9 cellular contexts compared by ENCODE assay signal in genomic region chr21:33025471-33026298, GRCh38. TPM values are rescaled to one million over a fixed set of nuclear protein-coding genes. Genes with fewer than 3 reads are reported as not detected.
DNase-seq lines count a peak whose midpoint lies in the region; ATAC-seq and TF ChIP-seq lines count a peak whose summit lies in the region.
"Had no signal": no experiment of that assay in that cellular context is flagged by ENCODE, and none has a peak within 500 bp of the region (broad histone marks: within the 10 kb centered on the region; RNA-seq: fewer than 3 reads in every experiment).

Gene OLIG2, plus strand, starts transcription at chr21:33025935. Its CDS starts 928 bp downstream, at chr21:33026863.

- no peak within 1 kb of the TSS for H3K27ac ChIP-seq in breast epithelium

- peaks cover 0 to 5% of the 10 kb centered on the region in 2 donors for H3K4me1 ChIP-seq in breast epithelium

- TF ChIP-seq CTCF in NB4 (IDR thresholded peaks at IDR 0.05; ENCODE audit: low read depth, low read length) (no peak), nephron (IDR thresholded peaks at IDR 0.05; ENCODE audit: unreplicated experiment in 3 of 3) (no peak), breast epithelium (IDR thresholded peaks at IDR 0.05) (no peak)

- H3K4me1 Mint-ChIP-seq in nephron = peaks cover 24% of the 10 kb centered on the region

- peak; percentile 98 for DNase-seq in DMS 273 (lab: John Stamatoyannopoulos, UW; ENCODE audit: unreplicated experiment)
- peak; percentile 98 for DNase-seq in NB4 (ENCODE audit: low read depth)
- DNase-seq in anterior cingulate cortex (lab: John Stamatoyannopoulos, UW) = peak; percentile 22 to 98 (median 90)
- no peak for DNase-seq in breast epithelium (ENCODE audit: low spot score in 2 of 2)
- no peak for DNase-seq in HPDE6-E6E7 (ENCODE audit: extremely low spot score)
- DNase-seq: left ventricle myocardium superior had no signal

- no peak within 1 kb of the TSS for H3K27ac Mint-ChIP-seq in nephron

- H3K27me3 Mint-ChIP-seq in nephron (ENCODE audit: low read depth) = peaks cover 95% of the 10 kb centered on the region

- TF ChIP-seq POLR2A in NB4 (IDR thresholded peaks at IDR 0.05; ENCODE audit: extremely low read depth, insufficient read length) (peak; percentile 64), breast epithelium (IDR thresholded peaks at IDR 0.05) (no peak)

- intact Hi-C loops in breast epithelium (cut with DNase I; ENCODE audit: low total_unique reads) = no loop called here

- no peak for ATAC-seq in GM18873 (IDR thresholded peaks at IDR 0.05; ENCODE audit: low FRiP score, unreplicated experiment)
- no peak for ATAC-seq in GM21447 (IDR thresholded peaks at IDR 0.05; ENCODE audit: unreplicated experiment)
- ATAC-seq: left ventricle myocardium superior had no signal

- H3K36me3 Mint-ChIP-seq in nephron (ENCODE audit: low read depth) = no peaks in the 10 kb centered on the region

- peaks cover 6 to 98% of the 10 kb centered on the region in 2 donors for H3K27me3 ChIP-seq in breast epithelium

- H3K36me3 ChIP-seq in breast epithelium = no peaks in the 10 kb centered on the region

- H3K4me3 ChIP-seq in NB4 (ENCODE audit: low read depth, low read length) = peak within 1 kb of the TSS; percentile 94
- peak within 1 kb of the TSS in 1 of 3 donors; percentile 39 for H3K4me3 ChIP-seq in breast epithelium

- peaks cover 2% of the 10 kb centered on the region for H3K9me3 Mint-ChIP-seq in nephron

- H3K9me3 ChIP-seq in breast epithelium = no peaks in the 10 kb centered on the region

- peak within 1 kb of the TSS; percentile 77 to 83 (median 83) for H3K4me3 Mint-ChIP-seq in nephron

RNA-seq across cellular contexts. Expression of gene OLIG2, which starts in this region (rescaled TPM):
- total RNA-seq in breast epithelium = not detected
- total RNA-seq: left ventricle myocardium superior had no signal

Comparison
In these comparisons a context has a peak if more than half of its experiments do, and no peak if none do; other contexts are left out.
1. DNase-seq: peak in DMS 273 (single experiment), NB4 (single experiment) and anterior cingulate cortex (58 of 58); none in breast epithelium (0 of 2) and HPDE6-E6E7 (single experiment).